1 cellular context compared by ENCODE assay signal in genomic region chr7:47190462-47190861, GRCh38.
A peak's percentile ranks its signal among the peaks of the same experiment; 100 is the strongest.
TF ChIP-seq lines count a peak whose summit lies in the region.

No MANE protein-coding gene starts in this region.

TF ChIP-seq in K562, 482 proteins besides CTCF, POLR2A, EP300 and RAD21 (continued from another document):
- TF ChIP-seq KAT7 (CRISPR knock-in tag; IDR thresholded peaks at IDR 0.05; ENCODE audit: borderline replicate concordance) (no peak), PHF8 (IDR thresholded peaks at IDR 0.05; ENCODE audit: borderline replicate concordance, low read length) (no peak), CBFA2T3 (IDR thresholded peaks at IDR 0.05) (peak; percentile 27; the same call in 1 of the 2 replicates), SRF (CRISPR knock-in tag; IDR thresholded peaks at IDR 0.05) (no peak), CEBPZ (IDR thresholded peaks at IDR 0.05; ENCODE audit: borderline replicate concordance, low read depth, low read length) (no peak), BHLHE40 (IDR thresholded peaks at IDR 0.05; ENCODE audit: low read length) (0 out of 2 replicates have a peak, but pooled peaks have one; percentile 8), ZNF282 (CRISPR knock-in tag; IDR thresholded peaks at IDR 0.05) (no peak)
